Comparison of ENCODE assay signal across 31 cellular contexts in genomic region chr17:56175299-56175935, GRCh38. TPM values are rescaled to one million over a fixed set of nuclear protein-coding genes. Genes with fewer than 3 reads are reported as not detected.
DNase-seq lines count a peak whose midpoint lies in the region; ATAC-seq and TF ChIP-seq lines count a peak whose summit lies in the region.
"Had no signal": no experiment of that assay in that cellular context is flagged by ENCODE, and none has a peak within 500 bp of the region (broad histone marks: within the 10 kb centered on the region; RNA-seq: fewer than 3 reads in every experiment).

No MANE protein-coding gene starts in this region.

- H4K20me1 ChIP-seq in GM23248 (ENCODE audit: insufficient read depth): no peaks in the 10 kb centered on the region

- no peaks in the 10 kb centered on the region for H3K9me2 ChIP-seq in GM23248 (ENCODE audit: insufficient read depth)

- no peak overlapping the region for H3K4me3 ChIP-seq in GM23248
- H3K4me3 ChIP-seq: thyroid gland had no signal

- H3K27me3 ChIP-seq in GM23248 (replicated peaks; ENCODE audit: insufficient read depth): no peaks in the 10 kb centered on the region
- H3K27me3 ChIP-seq: BE2C, thyroid gland had no signal

- H3K9me3 Mint-ChIP-seq in brain (no peaks in the 10 kb centered on the region), progenitor cell of endocrine pancreas (ENCODE audit: low read depth) (no peaks in the 10 kb centered on the region)
- H3K9me3 Mint-ChIP-seq in effector memory CD8-positive, alpha-beta T cell: no peaks in the 10 kb centered on the region
- H3K9me3 Mint-ChIP-seq: activated CD4-positive, alpha-beta T cell treated with anti-CD3 and anti-CD28 coated beads, Interleukin-2, amount 10 ng/mL, durations not matched to agents 24 days and 14 days; CD8-positive, alpha-beta memory T cell; natural killer cell treated with Interleukin-12 subunit alpha and Interleukin-12 subunit beta and Interleukin-15 and Interleukin-18, amount 100 ng/mL, for 72 hours; stimulated activated naive CD8-positive, alpha-beta T cell treated with anti-CD3 and anti-CD28 coated beads, Interleukin-15, Interleukin-2, amounts not matched to agents 100 ng/mL and 50 ng/mL, for 24 hours had no signal

- peaks cover 61% of the 10 kb centered on the region for H3K4me1 ChIP-seq in GM23248 (ENCODE audit: insufficient read depth)
- H3K4me1 ChIP-seq: BE2C, parathyroid adenoma had no signal

- H3K4me3 Mint-ChIP-seq in brain: peak overlapping the region in 1 of 5 experiments; percentile 18
- no peak overlapping the region for H3K4me3 Mint-ChIP-seq in progenitor cell of endocrine pancreas (ENCODE audit: low read depth)
- no peak overlapping the region for H3K4me3 Mint-ChIP-seq in effector memory CD8-positive, alpha-beta T cell
- H3K4me3 Mint-ChIP-seq: activated CD4-positive, alpha-beta T cell treated with anti-CD3 and anti-CD28 coated beads, Interleukin-2, amount 10 ng/mL, durations not matched to agents 24 days and 14 days; activated CD8-positive, alpha-beta memory T cell treated with anti-CD3 and anti-CD28 coated beads, Interleukin-2, amount 10 ng/mL, durations not matched to agents 7 days and 5 days; CD8-positive, alpha-beta memory T cell; natural killer cell treated with Interleukin-12 subunit alpha and Interleukin-12 subunit beta and Interleukin-15 and Interleukin-18, amount 100 ng/mL, for 72 hours; stimulated activated naive CD8-positive, alpha-beta T cell treated with anti-CD3 and anti-CD28 coated beads, Interleukin-15, Interleukin-2, amounts not matched to agents 100 ng/mL and 50 ng/mL, for 24 hours had no signal

- H3K79me2 ChIP-seq in GM23248 (ENCODE audit: insufficient read depth): no peaks in the 10 kb centered on the region
- H3K79me2 ChIP-seq: parathyroid adenoma had no signal

- no peak for ATAC-seq in effector memory CD8-positive, alpha-beta T cell (replicated peaks)
- ATAC-seq: activated CD8-positive, alpha-beta memory T cell treated with anti-CD3 and anti-CD28 coated beads, Interleukin-2, amount 10 ng/mL, durations not matched to agents 7 days and 5 days; HCT116; natural killer cell treated with Interleukin-12 subunit alpha and Interleukin-12 subunit beta and Interleukin-15 and Interleukin-18, amount 100 ng/mL, for 72 hours; right cardiac atrium had no signal

- TF ChIP-seq CTCF in brain (conservative IDR thresholded peaks at IDR 0.05) (no peak), progenitor cell of endocrine pancreas (IDR thresholded peaks at IDR 0.05; ENCODE audit: unreplicated experiment) (no peak)

- no peak overlapping the region for H2AFZ ChIP-seq in GM23248
- H2AFZ ChIP-seq: parathyroid adenoma had no signal

- no peaks in the 10 kb centered on the region for H3K36me3 ChIP-seq in GM23248 (ENCODE audit: low read depth)
- H3K36me3 ChIP-seq: BE2C, thyroid gland had no signal

- no peaks in the 10 kb centered on the region for H3K9me3 ChIP-seq in GM23248 (ENCODE audit: low read depth)
- H3K9me3 ChIP-seq: BE2C, thyroid gland had no signal

- peaks cover 21% of the 10 kb centered on the region for H3F3A ChIP-seq in GM23248 (ENCODE audit: insufficient read depth)

- H3K27ac Mint-ChIP-seq in brain: peak overlapping the region in 3 of 5 experiments; percentile 9 to 73 (median 63)
- peak overlapping the region; percentile 81 for H3K27ac Mint-ChIP-seq in progenitor cell of endocrine pancreas
- H3K27ac Mint-ChIP-seq in effector memory CD8-positive, alpha-beta T cell: no peak overlapping the region
- H3K27ac Mint-ChIP-seq: activated CD4-positive, alpha-beta T cell treated with anti-CD3 and anti-CD28 coated beads, Interleukin-2, amount 10 ng/mL, durations not matched to agents 24 days and 14 days; activated CD8-positive, alpha-beta memory T cell treated with anti-CD3 and anti-CD28 coated beads, Interleukin-2, amount 10 ng/mL, durations not matched to agents 7 days and 5 days; CD8-positive, alpha-beta memory T cell; natural killer cell treated with Interleukin-12 subunit alpha and Interleukin-12 subunit beta and Interleukin-15 and Interleukin-18, amount 100 ng/mL, for 72 hours; stimulated activated naive CD8-positive, alpha-beta T cell treated with anti-CD3 and anti-CD28 coated beads, Interleukin-15, Interleukin-2, amounts not matched to agents 100 ng/mL and 50 ng/mL, for 24 hours had no signal

- H3K36me3 Mint-ChIP-seq in brain (no peaks in the 10 kb centered on the region), progenitor cell of endocrine pancreas (ENCODE audit: insufficient read depth) (no peaks in the 10 kb centered on the region)
- peaks cover under 1% of the 10 kb centered on the region for H3K36me3 Mint-ChIP-seq in effector memory CD8-positive, alpha-beta T cell (ENCODE audit: insufficient read depth)
- H3K36me3 Mint-ChIP-seq: activated CD8-positive, alpha-beta memory T cell treated with anti-CD3 and anti-CD28 coated beads, Interleukin-2, amount 10 ng/mL, durations not matched to agents 7 days and 5 days; CD8-positive, alpha-beta memory T cell; natural killer cell treated with Interleukin-12 subunit alpha and Interleukin-12 subunit beta and Interleukin-15 and Interleukin-18, amount 100 ng/mL, for 72 hours had no signal

- H3K27me3 Mint-ChIP-seq in brain (no peaks in the 10 kb centered on the region), progenitor cell of endocrine pancreas (peaks cover 27% of the 10 kb centered on the region)
- peaks cover 1 to 8% of the 10 kb centered on the region in 2 donors for H3K27me3 Mint-ChIP-seq in effector memory CD8-positive, alpha-beta T cell
- H3K27me3 Mint-ChIP-seq: activated CD8-positive, alpha-beta memory T cell treated with anti-CD3 and anti-CD28 coated beads, Interleukin-2, amount 10 ng/mL, durations not matched to agents 7 days and 5 days; stimulated activated naive CD8-positive, alpha-beta T cell treated with anti-CD3 and anti-CD28 coated beads, Interleukin-15, Interleukin-2, amounts not matched to agents 100 ng/mL and 50 ng/mL, for 24 hours had no signal

- H3K4me2 ChIP-seq in GM23248 (ENCODE audit: unreplicated experiment): no peak overlapping the region

- 44 to 55% methylated on average over 2 of the region's 2 CpGs for WGBS in GM23248 (ENCODE audit: low coverage in 1 of 2, low lambda C conversion rate in 2 of 2, missing lambda C conversion rate in 2 of 2), 2 experiments

- in situ Hi-C loops in GM23248 (cut with MboI): no loop called here

- H3K4me1 Mint-ChIP-seq in brain: peaks cover 81% of the 10 kb centered on the region
- H3K4me1 Mint-ChIP-seq in progenitor cell of endocrine pancreas (ENCODE audit: low read depth): peaks cover 30% of the 10 kb centered on the region
- H3K4me1 Mint-ChIP-seq in effector memory CD8-positive, alpha-beta T cell (ENCODE audit: low read depth in 2 of 2): no peaks in the 10 kb centered on the region
- H3K4me1 Mint-ChIP-seq: activated CD4-positive, alpha-beta T cell treated with anti-CD3 and anti-CD28 coated beads, Interleukin-2, amount 10 ng/mL, durations not matched to agents 24 days and 14 days; activated CD8-positive, alpha-beta memory T cell treated with anti-CD3 and anti-CD28 coated beads, Interleukin-2, amount 10 ng/mL, durations not matched to agents 7 days and 5 days; CD8-positive, alpha-beta memory T cell had no signal

- no peak overlapping the region for H3K9ac ChIP-seq in GM23248
- H3K9ac ChIP-seq: parathyroid adenoma had no signal

- H3K27ac ChIP-seq in GM23248: no peak overlapping the region
- H3K27ac ChIP-seq: parathyroid adenoma, thyroid gland, VCaP had no signal

- DNase-seq in EH (ENCODE audit: low read depth): peak; percentile 15
- peak; percentile 23 for DNase-seq in GM23248
- DNase-seq in progenitor cell of endocrine pancreas (ENCODE audit: low spot score, unreplicated experiment): no peak
- no peak for DNase-seq in effector memory CD8-positive, alpha-beta T cell
- DNase-seq in stimulated activated CD4-positive, alpha-beta T cell treated with anti-CD3 and anti-CD28 coated beads, Interleukin-2, amount 100 ng/mL, for 24 hours: no peak
- no peak for DNase-seq in NK-92 treated with Interleukin-12 subunit alpha and Interleukin-12 subunit beta, amount 100 ng/mL, for 24 hours (lab: John Stamatoyannopoulos, UW)
- DNase-seq: ACHN; activated CD4-positive, alpha-beta T cell treated with anti-CD3 and anti-CD28 coated beads, Interleukin-2, amount 10 ng/mL, durations not matched to agents 24 days and 14 days; activated CD8-positive, alpha-beta memory T cell treated with anti-CD3 and anti-CD28 coated beads, Interleukin-2, amount 10 ng/mL, durations not matched to agents 7 days and 5 days; activated naive CD4-positive, alpha-beta T cell treated with anti-CD3 and anti-CD28 coated beads, Interleukin-2, amount 50 U/mL, for 16 hours; amniotic stem cell; BE2C; CD8-positive, alpha-beta memory T cell; DMS153; effector CD4-positive, alpha-beta T cell; islet precursor cell; Karpas-422; NCI-H1436 treated with DMSO at 0.1 percent for 48 hours; NCI-H524 treated with DMSO at 0.1 percent for 48 hours; right cardiac atrium; SHP77; T-helper 9 cell; thyroid gland had no signal

RNA-seq across cellular contexts. Expression of gene ANKFN1, which starts 22.1 kb away (rescaled TPM):
- total RNA-seq in GM23248 (2014; rRNA removed; shearing (Covaris generic)): 0.54 and 0.76 TPM in 2 replicates
- 0.16 and 0.64 TPM in 2 replicates for polyA plus RNA-seq in GM23248 (2016; fragmentation: Nextera tagmentation; extraction: Ambion mirVana)
- 0.41 TPM for polyA plus RNA-seq in brain (ENCODE audit: insufficient read depth, low read depth, low replicate concordance)
- total RNA-seq in progenitor cell of endocrine pancreas: not detected in 2 replicates
- total RNA-seq: activated CD4-positive, alpha-beta T cell treated with anti-CD3 and anti-CD28 coated beads, Interleukin-2, amount 10 ng/mL, durations not matched to agents 24 days and 14 days; activated CD8-positive, alpha-beta memory T cell treated with anti-CD3 and anti-CD28 coated beads, Interleukin-2, amount 10 ng/mL, durations not matched to agents 7 days and 5 days; CD8-positive, alpha-beta memory T cell; epithelial cell of proximal tubule; liver; natural killer cell treated with Interleukin-12 subunit alpha and Interleukin-12 subunit beta and Interleukin-15 and Interleukin-18, amount 100 ng/mL, for 72 hours had no signal
- polyA plus RNA-seq: CD8-positive, alpha-beta memory T cell; liver had no signal

Comparison
In these comparisons a context has a peak if more than half of its experiments do, and no peak if none do; other contexts are left out.
1. DNase-seq: peak in EH (single experiment) and GM23248 (single experiment); none in progenitor cell of endocrine pancreas (single experiment), effector memory CD8-positive, alpha-beta T cell (0 of 3), stimulated activated CD4-positive, alpha-beta T cell treated with anti-CD3 and anti-CD28 coated beads, Interleukin-2, amount 100 ng/mL, for 24 hours (0 of 2) and NK-92 treated with Interleukin-12 subunit alpha and Interleukin-12 subunit beta, amount 100 ng/mL, for 24 hours (single experiment).
2. H3K27ac Mint-ChIP-seq: peak in brain (3 of 5) and progenitor cell of endocrine pancreas (single experiment); none in effector memory CD8-positive, alpha-beta T cell (0 of 2).